In genomic region chr1:51115714-51116404, GRCh38 we compare ENCODE assay signal across 19 cellular contexts. TPM values are rescaled to one million over a fixed set of nuclear protein-coding genes. Genes with fewer than 3 reads are reported as not detected.
DNase-seq lines count a peak whose midpoint lies in the region; ATAC-seq, FAIRE-seq and TF ChIP-seq lines count a peak whose summit lies in the region.
"Had no signal": no experiment of that assay in that cellular context is flagged by ENCODE, and none has a peak within 500 bp of the region (broad histone marks: within the 10 kb centered on the region; RNA-seq: fewer than 3 reads in every experiment).

No MANE protein-coding gene starts in this region.

- H3K79me2 ChIP-seq in HepG2 (ENCODE audit: insufficient read depth, low read length) (no peaks in the 10 kb centered on the region), fibroblast of lung (ENCODE audit: control insufficient read depth, insufficient read depth, low read length) (no peaks in the 10 kb centered on the region)

- FAIRE-seq in HepG2 (lab: Jason Lieb, UNC): no peak
- FAIRE-seq: GM12891, GM19239, H54 had no signal

- DNase-seq in HepG2 (ENCODE audit: low spot score) (no peak), right lobe of liver (no peak), OCI-M1 (lab: John Stamatoyannopoulos, UW) (peak; percentile 17), fibroblast of lung (ENCODE audit: low read depth in 2 of 2) (no peak), GM10266 (ENCODE audit: extremely low spot score) (no peak), DMS53 treated with DMSO at 0.1 percent for 48 hours (lab: John Stamatoyannopoulos, UW; ENCODE audit: unreplicated experiment) (no peak)
- DNase-seq: 8988T; ACHN; CD4-positive, CD25-positive, alpha-beta regulatory T cell; DMS 273 treated with DMSO at 0.1 percent for 48 hours; DMS79 had no signal

- BruUV-seq in HepG2 (replicated peaks; lab: Mats Ljungman, UMichigan): no TSS peak

- H2AFZ ChIP-seq in HepG2 (ENCODE audit: low read length) (no peak overlapping the region), fibroblast of lung (ENCODE audit: low read length) (peak overlapping the region; percentile 22)

- no peak for ATAC-seq in HepG2
- no peak for ATAC-seq in right lobe of liver
- ATAC-seq in GM21360 (IDR thresholded peaks at IDR 0.05; ENCODE audit: unreplicated experiment): no peak
- ATAC-seq: HCT116 had no signal

- CTCF ChIA-PET in HepG2 (lab: Yijun Ruan, JAX; ENCODE audit: low intra/inter-chr PET ratio, low total read pairs): no interaction called here

- 36% methylated on average over 7 of the region's 7 CpGs for WGBS in HepG2 (ENCODE audit: low lambda C conversion rate)
- WGBS in right lobe of liver (ENCODE audit: insufficient coverage, low coverage, low lambda C conversion rate, missing lambda C conversion rate): 87% methylated on average over 7 of the region's 7 CpGs

- H4K20me1 ChIP-seq in HepG2 (ENCODE audit: insufficient read depth, low read length) (no peaks in the 10 kb centered on the region), fibroblast of lung (ENCODE audit: control insufficient read depth, extremely low read depth, insufficient read depth, low read length) (no peaks in the 10 kb centered on the region)
- H4K20me1 ChIP-seq: BLaER1 treated with 17β-estradiol and CSF1 and Interleukin-3, amounts not matched to agents 10 nM and 100 nM had no signal

- TF ChIP-seq POLR2A in HepG2 (IDR thresholded peaks at IDR 0.05; ENCODE audit: insufficient read depth in 1 of 2, low read depth in 2 of 2, low read length in 2 of 2) (no peak), right lobe of liver (IDR thresholded peaks at IDR 0.05) (no peak)

- no peaks in the 10 kb centered on the region for H3K9me3 ChIP-seq in HepG2 (ENCODE audit: low read length)
- H3K9me3 ChIP-seq in right lobe of liver: no peaks in the 10 kb centered on the region
- no peaks in the 10 kb centered on the region for H3K9me3 ChIP-seq in fibroblast of lung (ENCODE audit: control insufficient read depth, insufficient read depth, low read depth, low read length)
- H3K9me3 ChIP-seq: BLaER1 treated with 17β-estradiol and CSF1 and Interleukin-3, amounts not matched to agents 10 nM and 100 nM had no signal

- no peaks in the 10 kb centered on the region for H3K36me3 ChIP-seq in HepG2 (replicated peaks in 1 of 2; ENCODE audit: control insufficient read depth in 1 of 2, insufficient read depth in 2 of 2, low read length in 2 of 2)
- no peaks in the 10 kb centered on the region for H3K36me3 ChIP-seq in right lobe of liver
- H3K36me3 ChIP-seq in fibroblast of lung (ENCODE audit: control insufficient read depth, insufficient read depth, low read length): no peaks in the 10 kb centered on the region
- H3K36me3 ChIP-seq: BLaER1 treated with 17β-estradiol and CSF1 and Interleukin-3, amounts not matched to agents 10 nM and 100 nM had no signal

- H3K9ac ChIP-seq in HepG2 (ENCODE audit: insufficient read depth, low read depth, low read length): no peak overlapping the region
- no peak overlapping the region for H3K9ac ChIP-seq in fibroblast of lung (ENCODE audit: insufficient read depth, low read length)
- H3K9ac ChIP-seq: BLaER1 treated with 17β-estradiol and CSF1 and Interleukin-3, amounts not matched to agents 10 nM and 100 nM had no signal

- H3K4me3 ChIP-seq in HepG2 (replicated peaks in 1 of 3; ENCODE audit: insufficient read depth in 1 of 3, low read depth in 2 of 3, low read length in 3 of 3): no peak overlapping the region
- H3K4me3 ChIP-seq in right lobe of liver: no peak overlapping the region
- H3K4me3 ChIP-seq in fibroblast of lung (replicated peaks in 1 of 4; ENCODE audit: control extremely low read depth in 1 of 4, insufficient read depth in 1 of 4, low read depth in 3 of 4, low read length in 4 of 4): no peak overlapping the region
- H3K4me3 ChIP-seq: BLaER1 treated with 17β-estradiol and CSF1 and Interleukin-3, amounts not matched to agents 10 nM and 100 nM had no signal

- no peak overlapping the region for H3K27ac ChIP-seq in HepG2 (ENCODE audit: extremely low read length, insufficient read depth, low read length)
- H3K27ac ChIP-seq in right lobe of liver: no peak overlapping the region
- H3K27ac ChIP-seq in fibroblast of lung (ENCODE audit: insufficient read depth, low read length): no peak overlapping the region
- H3K27ac ChIP-seq: BLaER1 treated with 17β-estradiol and CSF1 and Interleukin-3, amounts not matched to agents 10 nM and 100 nM had no signal

- POLR2A ChIA-PET in HepG2 (lab: Yijun Ruan, JAX): no interaction called here

- H3K4me2 ChIP-seq in HepG2 (ENCODE audit: low read depth, low read length) (no peak overlapping the region), fibroblast of lung (ENCODE audit: extremely low read depth, insufficient read depth, low read length) (no peak overlapping the region)
- H3K4me2 ChIP-seq: BLaER1 treated with 17β-estradiol and CSF1 and Interleukin-3, amounts not matched to agents 10 nM and 100 nM had no signal

- TF ChIP-seq EP300 in HepG2 (IDR thresholded peaks at IDR 0.05; ENCODE audit: low read depth in 2 of 2, low read length in 2 of 2) (no peak), HepG2 (CRISPR knock-in tag; IDR thresholded peaks at IDR 0.05; ENCODE audit: borderline replicate concordance) (no peak)

- intact Hi-C loops in HepG2 (cut with micrococcal nuclease; ENCODE audit: unreplicated experiment) (no loop called here), right lobe of liver (cut with DNase I) (no loop called here)

- no peak for TF ChIP-seq RAD21 in HepG2 (CRISPR knock-in tag; IDR thresholded peaks at IDR 0.05)

- H3K27me3 ChIP-seq in HepG2 (ENCODE audit: control insufficient read depth in 1 of 2, insufficient read depth in 2 of 2, low read length in 2 of 2): no peaks in the 10 kb centered on the region
- H3K27me3 ChIP-seq in right lobe of liver: no peaks in the 10 kb centered on the region
- H3K27me3 ChIP-seq in fibroblast of lung (ENCODE audit: control insufficient read depth, insufficient read depth, low read length): no peaks in the 10 kb centered on the region
- H3K27me3 ChIP-seq: BLaER1 treated with 17β-estradiol and CSF1 and Interleukin-3, amounts not matched to agents 10 nM and 100 nM had no signal

- H3K4me1 ChIP-seq in HepG2 (ENCODE audit: insufficient read depth, low read length) (no peaks in the 10 kb centered on the region), right lobe of liver (no peaks in the 10 kb centered on the region), fibroblast of lung (ENCODE audit: control insufficient read depth, extremely low read depth, insufficient read depth, low read length) (no peaks in the 10 kb centered on the region)
- H3K4me1 ChIP-seq: BLaER1 treated with 17β-estradiol and CSF1 and Interleukin-3, amounts not matched to agents 10 nM and 100 nM had no signal

- in situ Hi-C loops in HepG2 (cut with HindIII; ENCODE audit: extremely low pct_ligation_motif_present, low pct_unique_long_range_greater_than_20kb): no loop called here

- TF ChIP-seq CTCF in HepG2 (CRISPR knock-in tag; IDR thresholded peaks at IDR 0.05) (no peak), right lobe of liver (IDR thresholded peaks at IDR 0.05) (no peak), fibroblast of lung (conservative IDR thresholded peaks at IDR 0.05 in 1 of 2, IDR thresholded peaks at IDR 0.05 in 1 of 2; ENCODE audit: low read depth in 1 of 2, low read length in 2 of 2) (no peak), GM10266 (IDR thresholded peaks at IDR 0.05; ENCODE audit: control insufficient read depth, insufficient read depth, low read depth, missing control alignments) (no peak)

TF ChIP-seq in HepG2, 621 proteins besides CTCF, POLR2A, EP300 and RAD21 (continues in another document):
- TF ChIP-seq NFYB (CRISPR knock-in tag; IDR thresholded peaks at IDR 0.05) (no peak), MAFK (conservative IDR thresholded peaks at IDR 0.05 in 1 of 2, IDR thresholded peaks at IDR 0.05 in 1 of 2; ENCODE audit: low read length in 2 of 2) (peak; percentile 10 to 67; a peak in 2 of 4 replicates), MAFF (IDR thresholded peaks at IDR 0.05; ENCODE audit: low read depth, low read length) (peak; percentile 54; the same call in 1 of the 2 replicates)

RNA-seq across cellular contexts. Expression of gene C1orf185, which starts 13.8 kb away (rescaled TPM):
- total RNA-seq in HepG2 (2016; rRNA removed; fragmentation: Illumina TruSeq; extraction: Trizol): not detected in 2 replicates
- total RNA-seq in HepG2 (2016; cell fraction: cytosol; rRNA removed; fragmentation: Illumina TruSeq; extraction: Trizol; ENCODE audit: low read depth): not detected in 2 replicates
- total RNA-seq in HepG2 (2016; cell fraction: insoluble cytoplasmic fraction; rRNA removed; fragmentation: Illumina TruSeq; extraction: Trizol): not detected in 2 replicates
- not detected in 2 replicates for total RNA-seq in HepG2 (2016; cell fraction: membrane; rRNA removed; fragmentation: Illumina TruSeq; extraction: Trizol)
- not detected in 2 replicates for total RNA-seq in HepG2 (2016; cell fraction: nucleus; rRNA removed; fragmentation: Illumina TruSeq; extraction: Trizol)
- not detected in 2 replicates for polyA plus RNA-seq in HepG2 (2011; rRNA removed)
- not detected in 2 replicates for polyA plus RNA-seq in HepG2 (2011; cell fraction: cytosol; rRNA removed)
- not detected in 2 replicates for polyA plus RNA-seq in HepG2 (2011; cell fraction: nucleus; rRNA removed)
- polyA plus RNA-seq in HepG2 (2012): not detected in 2 replicates
- polyA plus RNA-seq in HepG2 (2016; cell fraction: cytosol; fragmentation: Illumina TruSeq; extraction: Trizol; ENCODE audit: low read depth): not detected in 2 replicates
- not detected in 2 replicates for polyA plus RNA-seq in HepG2 (2016; cell fraction: insoluble cytoplasmic fraction; fragmentation: Illumina TruSeq; extraction: Trizol; ENCODE audit: low read depth)
- polyA plus RNA-seq in HepG2 (2016; cell fraction: membrane; fragmentation: Illumina TruSeq; extraction: Trizol; ENCODE audit: low read depth): not detected in 2 replicates
- not detected in 2 replicates for polyA plus RNA-seq in HepG2 (2016; cell fraction: nucleus; fragmentation: Illumina TruSeq; extraction: Trizol; ENCODE audit: insufficient read depth, low read depth)
- not detected in 2 replicates for polyA minus RNA-seq in HepG2 (2011; rRNA and poly(A)+ RNA removed; ENCODE audit: low replicate concordance)
- not detected in 2 replicates for polyA minus RNA-seq in HepG2 (2011; cell fraction: cytosol; rRNA and poly(A)+ RNA removed)
- not detected in 2 replicates for polyA minus RNA-seq in HepG2 (2011; cell fraction: nucleus; rRNA and poly(A)+ RNA removed)
- total RNA-seq in right lobe of liver: not detected
- total RNA-seq in fibroblast of lung: not detected in 2 replicates
- polyA plus RNA-seq in fibroblast of lung: not detected in 2 replicates
- not detected in 2 replicates for polyA plus RNA-seq in fibroblast of lung (2012)
- not detected in 2 replicates for polyA minus RNA-seq in fibroblast of lung (ENCODE audit: low replicate concordance)
- total RNA-seq: CD4-positive, CD25-positive, alpha-beta regulatory T cell; G401; HT1080 had no signal
- polyA plus RNA-seq: CD4-positive, CD25-positive, alpha-beta regulatory T cell had no signal
